Comparison of ENCODE assay signal across 8 cellular contexts in the genomic region with DNA sequence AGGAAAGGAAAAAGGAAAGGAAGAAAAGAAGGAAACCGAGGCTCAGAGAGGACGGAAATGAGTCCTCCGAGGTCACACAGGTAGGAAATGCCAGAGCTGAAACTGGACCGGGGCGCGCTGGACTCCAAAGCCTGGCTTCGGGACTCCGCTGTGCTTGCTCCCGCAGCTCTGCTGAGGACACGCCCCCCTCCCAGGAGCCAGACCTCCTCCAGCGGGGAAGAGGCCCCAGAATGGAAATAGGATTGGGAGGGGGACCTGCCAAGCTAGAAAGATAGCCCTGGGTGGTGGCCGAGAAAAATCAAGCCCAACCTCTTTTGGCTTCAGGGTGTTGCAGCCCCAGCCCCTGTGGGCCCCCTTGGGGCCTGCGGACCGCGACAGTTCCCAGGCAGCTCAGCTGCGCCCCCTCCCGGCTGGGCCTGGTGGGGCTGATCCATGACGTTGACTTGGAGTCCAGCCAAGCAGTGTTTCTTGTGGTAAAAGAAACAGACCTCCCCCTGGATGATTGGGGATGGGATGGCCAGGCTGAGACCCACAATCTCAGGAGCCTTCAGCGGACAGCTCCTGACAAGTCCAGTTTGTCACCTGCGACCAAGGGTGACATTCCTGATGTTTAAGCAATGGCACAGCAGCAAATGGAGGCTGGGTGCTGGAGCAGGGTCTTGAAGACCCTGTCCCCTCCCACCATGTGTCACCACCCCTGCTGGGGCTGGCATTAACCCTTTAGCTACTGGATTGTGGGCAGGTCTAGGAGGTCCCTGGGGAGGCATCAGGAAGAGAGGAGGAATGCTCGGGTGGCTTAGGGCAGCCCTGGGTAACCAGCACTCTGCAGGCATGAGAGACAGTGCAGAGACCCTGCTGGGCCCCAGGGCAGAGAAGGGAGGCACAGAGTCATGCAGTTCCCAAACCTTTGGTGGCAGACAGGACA. TPM values are rescaled to one million over a fixed set of nuclear protein-coding genes. Genes with fewer than 3 reads are reported as not detected.
A peak's percentile ranks its signal among the peaks of the same experiment; 100 is the strongest.
DNase-seq lines count a peak whose midpoint lies in the region; ATAC-seq and TF ChIP-seq lines count a peak whose summit lies in the region.

No MANE protein-coding gene starts in this region.

- H3K4me1 ChIP-seq in endodermal cell (ENCODE audit: control insufficient read depth, insufficient read depth, low read length) (peaks cover 6% of the 10 kb centered on the region), thyroid gland (peaks cover 30 to 48% of the 10 kb centered on the region in 2 donors)

- POLR2A ChIA-PET in activated CD4-positive, alpha-beta memory T cell treated with anti-CD3 and anti-CD28 coated beads for 36 hours (lab: Charles Lee): no interaction called here

- peak; percentile 21 to 26 for DNase-seq in AML-193 (lab: John Stamatoyannopoulos, UW)
- peak; percentile 83 for DNase-seq in H4 (ENCODE audit: low spot score)
- peak; percentile 46 for DNase-seq in NCI-H774 (lab: John Stamatoyannopoulos, UW)
- peak; percentile 75 for DNase-seq in activated CD4-positive, alpha-beta memory T cell treated with anti-CD3 and anti-CD28 coated beads for 36 hours
- peak; percentile 98 for DNase-seq in endodermal cell
- DNase-seq in myocyte (ENCODE audit: low read depth): peak; percentile 49
- peak; percentile 70 to 81 for DNase-seq in thyroid gland

- no peaks in the 10 kb centered on the region for H3K36me3 ChIP-seq in endodermal cell (ENCODE audit: control insufficient read depth, insufficient read depth, low read length)
- no peaks in the 10 kb centered on the region for H3K36me3 ChIP-seq in thyroid gland

- no peak overlapping the region for H3K27ac Mint-ChIP-seq in activated CD4-positive, alpha-beta memory T cell treated with anti-CD3 and anti-CD28 coated beads for 36 hours
- peak overlapping the region; percentile 72 for H3K27ac Mint-ChIP-seq in endodermal cell

- intact Hi-C loops in activated CD4-positive, alpha-beta memory T cell treated with anti-CD3 and anti-CD28 coated beads for 36 hours (cut with micrococcal nuclease): loop anchor here (10.0 kb wide), 1 partner anchor 109 kb away; no protein-coding TSS in a partner anchor
- intact Hi-C loops in thyroid gland (cut with DNase I): no loop called here

- H3K9me3 ChIP-seq in endodermal cell (ENCODE audit: control insufficient read depth, low read length) (no peaks in the 10 kb centered on the region), thyroid gland (no peaks in the 10 kb centered on the region)

- CTCF ChIA-PET in activated CD4-positive, alpha-beta memory T cell treated with anti-CD3 and anti-CD28 coated beads for 36 hours (lab: Charles Lee): interaction anchor here (0.7 to 2.9 kb wide), 10 partner anchors 9 to 123 kb away, joined by 3 to 19 read pairs (median 4); no protein-coding TSS in a partner anchor

- WGBS in endodermal cell (ENCODE audit: insufficient coverage in 1 of 2, insufficient read length in 1 of 2), 2 experiments: 41 to 53% methylated on average over 12 to 21 of the region's 21 CpGs
- 18 to 20% methylated on average over 19 to 20 of the region's 21 CpGs for WGBS in thyroid gland, 2 donors

- H3K27me3 ChIP-seq in endodermal cell (ENCODE audit: control insufficient read depth, insufficient read depth, low read length, poor library complexity, severe bottlenecking) (no peaks in the 10 kb centered on the region), thyroid gland (no peaks in the 10 kb centered on the region)

- no peaks in the 10 kb centered on the region for H3K36me3 Mint-ChIP-seq in activated CD4-positive, alpha-beta memory T cell treated with anti-CD3 and anti-CD28 coated beads for 36 hours
- H3K36me3 Mint-ChIP-seq in endodermal cell (ENCODE audit: low read depth): no peaks in the 10 kb centered on the region

- peaks cover 3% of the 10 kb centered on the region for H3K27me3 Mint-ChIP-seq in activated CD4-positive, alpha-beta memory T cell treated with anti-CD3 and anti-CD28 coated beads for 36 hours
- peaks cover 5% of the 10 kb centered on the region for H3K27me3 Mint-ChIP-seq in endodermal cell (ENCODE audit: insufficient read depth)

- no peak overlapping the region for H3K27ac ChIP-seq in endodermal cell (ENCODE audit: low read depth, low read length)
- peak overlapping the region; percentile 94 to 98 (median 97) for H3K27ac ChIP-seq in thyroid gland

- peak; percentile 99 for TF ChIP-seq CTCF in endodermal cell (conservative IDR thresholded peaks at IDR 0.05)
- peak; percentile 72 to 89 (median 83) for TF ChIP-seq CTCF in thyroid gland (IDR thresholded peaks at IDR 0.05)

- H3K9me3 Mint-ChIP-seq in activated CD4-positive, alpha-beta memory T cell treated with anti-CD3 and anti-CD28 coated beads for 36 hours: no peaks in the 10 kb centered on the region
- no peaks in the 10 kb centered on the region for H3K9me3 Mint-ChIP-seq in endodermal cell

- H3K4me3 Mint-ChIP-seq in activated CD4-positive, alpha-beta memory T cell treated with anti-CD3 and anti-CD28 coated beads for 36 hours: no peak overlapping the region
- H3K4me3 Mint-ChIP-seq in endodermal cell: no peak overlapping the region

- H3K4me1 Mint-ChIP-seq in activated CD4-positive, alpha-beta memory T cell treated with anti-CD3 and anti-CD28 coated beads for 36 hours (ENCODE audit: low read depth): no peaks in the 10 kb centered on the region
- peaks cover 26% of the 10 kb centered on the region for H3K4me1 Mint-ChIP-seq in endodermal cell

- no peak overlapping the region for H3K9ac ChIP-seq in endodermal cell (ENCODE audit: extremely low read depth, low read length, poor library complexity, severe bottlenecking)

- no peak for ATAC-seq in GM21526 (IDR thresholded peaks at IDR 0.05; ENCODE audit: low FRiP score, unreplicated experiment)

- TF ChIP-seq POLR2A in thyroid gland (IDR thresholded peaks at IDR 0.05): no peak

- H3K4me3 ChIP-seq in endodermal cell (ENCODE audit: low read length) (no peak overlapping the region), thyroid gland (replicated peaks in 1 of 3) (peak overlapping the region in 1 of 3 donors; percentile 8)

RNA-seq across cellular contexts. Expression of a gene that starts 55.4 kb away (rescaled TPM):
- total RNA-seq in H4 (2014; rRNA removed; shearing (Covaris generic)): 0.14 and 0.58 TPM in 2 replicates
- total RNA-seq in activated CD4-positive, alpha-beta memory T cell treated with anti-CD3 and anti-CD28 coated beads for 36 hours: not detected
- total RNA-seq in endodermal cell (1 to 10 TPM in 1 of 2 donors, under 1 TPM in 1; 0.46 to 1.4 TPM), myocyte (0.16 and 0.47 TPM in 2 replicates), thyroid gland (10 to 100 TPM in 1 of 4 donors, 1 to 10 TPM in 3; 6.2 to 23.9 (median 9.5) TPM)
- polyA plus RNA-seq in endodermal cell (2013, experiment 1 of 2): 0.96 TPM
- polyA plus RNA-seq in endodermal cell (2013, experiment 2 of 2): 0.25 TPM
- polyA plus RNA-seq in myocyte (2012): 0.43 TPM

Comparison
In these comparisons a context has a peak if more than half of its experiments do, and no peak if none do; other contexts are left out.
1. DNase-seq: peak in every context shown above with its lines; median percentile 98 in endodermal cell; 83 in H4; 76 in thyroid gland; 75 in activated CD4-positive, alpha-beta memory T cell treated with anti-CD3 and anti-CD28 coated beads for 36 hours; 49 in myocyte; 46 in NCI-H774; 24 in AML-193.